Comparison of ENCODE assay signal across 13 cellular contexts in genomic region chr6:107633680-107634141, GRCh38.
A peak's percentile ranks its signal among the peaks of the same experiment; 100 is the strongest.
DNase-seq lines count a peak whose midpoint lies in the region; ATAC-seq and TF ChIP-seq lines count a peak whose summit lies in the region.
"Had no signal": no experiment of that assay in that cellular context is flagged by ENCODE, and none has a peak within 500 bp of the region (broad histone marks: within the 10 kb centered on the region; RNA-seq: fewer than 3 reads in every experiment).

No MANE protein-coding gene starts in this region.

- H3K4me1 Mint-ChIP-seq in activated CD4-positive, alpha-beta T cell treated with anti-CD3 and anti-CD28 coated beads, Interleukin-2, amount 10 ng/mL, durations not matched to agents 7 days and 5 days: peaks cover 10% of the 10 kb centered on the region
- peaks cover 0 to 18% (median 9%) of the 10 kb centered on the region in 3 donors for H3K4me1 Mint-ChIP-seq in T-cell
- H3K4me1 Mint-ChIP-seq in progenitor cell of endocrine pancreas (ENCODE audit: low read depth): peaks cover 2% of the 10 kb centered on the region

- no peak overlapping the region for H3K4me3 ChIP-seq in gastroesophageal sphincter
- H3K4me3 ChIP-seq in ascending aorta: no peak overlapping the region
- H3K4me3 ChIP-seq: A549, gastrocnemius medialis had no signal

- H3K27me3 ChIP-seq in gastroesophageal sphincter: peaks cover 17% of the 10 kb centered on the region
- no peaks in the 10 kb centered on the region for H3K27me3 ChIP-seq in ascending aorta
- H3K27me3 ChIP-seq: gastrocnemius medialis had no signal

- CTCF ChIA-PET in activated CD4-positive, alpha-beta T cell treated with anti-CD3 and anti-CD28 coated beads, Interleukin-2, amount 10 ng/mL, durations not matched to agents 7 days and 5 days (lab: Charles Lee): interaction anchor here (1.4 kb wide), 1 partner anchor 10 kb away, joined by 3 read pairs; no protein-coding TSS in a partner anchor
- CTCF ChIA-PET in T-cell (lab: Charles Lee): no interaction called here

- no peak for TF ChIP-seq EP300 in gastroesophageal sphincter (IDR thresholded peaks at IDR 0.05)

- H3K9me3 Mint-ChIP-seq in activated CD4-positive, alpha-beta T cell treated with anti-CD3 and anti-CD28 coated beads, Interleukin-2, amount 10 ng/mL, durations not matched to agents 7 days and 5 days: no peaks in the 10 kb centered on the region
- H3K9me3 Mint-ChIP-seq in T-cell (no peaks in the 10 kb centered on the region), progenitor cell of endocrine pancreas (ENCODE audit: low read depth) (no peaks in the 10 kb centered on the region)

- intact Hi-C loops in ascending aorta (cut with DNase I): no loop called here

- H3K27ac ChIP-seq in gastroesophageal sphincter (no peak overlapping the region), ascending aorta (no peak overlapping the region)
- H3K27ac ChIP-seq: A549, gastrocnemius medialis had no signal

- TF ChIP-seq CTCF in gastroesophageal sphincter (IDR thresholded peaks at IDR 0.05) (no peak), progenitor cell of endocrine pancreas (IDR thresholded peaks at IDR 0.05; ENCODE audit: unreplicated experiment) (no peak), ascending aorta (IDR thresholded peaks at IDR 0.05) (no peak)

- no peak overlapping the region for H3K27ac Mint-ChIP-seq in activated CD4-positive, alpha-beta T cell treated with anti-CD3 and anti-CD28 coated beads, Interleukin-2, amount 10 ng/mL, durations not matched to agents 7 days and 5 days
- no peak overlapping the region for H3K27ac Mint-ChIP-seq in T-cell
- H3K27ac Mint-ChIP-seq in progenitor cell of endocrine pancreas: no peak overlapping the region

- H3K36me3 ChIP-seq in gastroesophageal sphincter (peaks cover 0 to 27% of the 10 kb centered on the region in 2 donors), ascending aorta (no peaks in the 10 kb centered on the region)
- H3K36me3 ChIP-seq: gastrocnemius medialis had no signal

- ATAC-seq in T-cell (replicated peaks in 1 of 4) (no peak), gastroesophageal sphincter (peak; percentile 12), GM21447 (IDR thresholded peaks at IDR 0.05; ENCODE audit: unreplicated experiment) (no peak)
- ATAC-seq: A549, gastrocnemius medialis had no signal

- H3K4me1 ChIP-seq in gastroesophageal sphincter: peaks cover 0 to 41% (median 14%) of the 10 kb centered on the region in 3 donors
- peaks cover 3 to 11% of the 10 kb centered on the region in 2 donors for H3K4me1 ChIP-seq in ascending aorta
- H3K4me1 ChIP-seq: A549 had no signal

- 87% methylated on average over 4 of the region's 25 CpGs; no CpG with 5 or more reads in 1 of the 2 donors for WGBS in gastroesophageal sphincter (ENCODE audit: low coverage in 1 of 2), 2 donors

- DNase-seq in activated CD4-positive, alpha-beta T cell treated with anti-CD3 and anti-CD28 coated beads, Interleukin-2, amount 10 ng/mL, durations not matched to agents 7 days and 5 days: no peak
- no peak for DNase-seq in activated CD4-positive, alpha-beta T cell treated with anti-CD3 and anti-CD28 coated beads for 4 hours
- no peak for DNase-seq in T-cell
- no peak for DNase-seq in progenitor cell of endocrine pancreas (ENCODE audit: low spot score, unreplicated experiment)
- DNase-seq in NCI-H2171 (lab: John Stamatoyannopoulos, UW): no peak
- no peak for DNase-seq in ascending aorta (ENCODE audit: low spot score in 2 of 2)
- DNase-seq: gastrocnemius medialis, mesendoderm, NCI-H187 treated with DMSO at 0.1 percent for 48 hours, NCI-H524 treated with DMSO at 0.1 percent for 48 hours had no signal

- POLR2A ChIA-PET in activated CD4-positive, alpha-beta T cell treated with anti-CD3 and anti-CD28 coated beads, Interleukin-2, amount 10 ng/mL, durations not matched to agents 7 days and 5 days (lab: Charles Lee): no interaction called here
- POLR2A ChIA-PET in T-cell (lab: Charles Lee): no interaction called here

- no peak for TF ChIP-seq POLR2A in gastroesophageal sphincter (IDR thresholded peaks at IDR 0.05)

- peaks cover 75% of the 10 kb centered on the region for H3K27me3 Mint-ChIP-seq in activated CD4-positive, alpha-beta T cell treated with anti-CD3 and anti-CD28 coated beads, Interleukin-2, amount 10 ng/mL, durations not matched to agents 7 days and 5 days
- peaks cover 50 to 58% of the 10 kb centered on the region in 2 donors for H3K27me3 Mint-ChIP-seq in T-cell
- peaks cover 36% of the 10 kb centered on the region for H3K27me3 Mint-ChIP-seq in progenitor cell of endocrine pancreas

- H3K9me3 ChIP-seq in gastroesophageal sphincter: no peaks in the 10 kb centered on the region
- no peaks in the 10 kb centered on the region for H3K9me3 ChIP-seq in ascending aorta
- H3K9me3 ChIP-seq: A549, gastrocnemius medialis had no signal

- no peaks in the 10 kb centered on the region for H3K36me3 Mint-ChIP-seq in activated CD4-positive, alpha-beta T cell treated with anti-CD3 and anti-CD28 coated beads, Interleukin-2, amount 10 ng/mL, durations not matched to agents 7 days and 5 days (ENCODE audit: low read depth)
- H3K36me3 Mint-ChIP-seq in T-cell: no peaks in the 10 kb centered on the region
- peaks cover 13% of the 10 kb centered on the region for H3K36me3 Mint-ChIP-seq in progenitor cell of endocrine pancreas (ENCODE audit: insufficient read depth)

- H3K4me3 Mint-ChIP-seq in activated CD4-positive, alpha-beta T cell treated with anti-CD3 and anti-CD28 coated beads, Interleukin-2, amount 10 ng/mL, durations not matched to agents 7 days and 5 days: peak overlapping the region; percentile 12
- H3K4me3 Mint-ChIP-seq in T-cell: peak overlapping the region; percentile 45 to 66 (median 51)
- H3K4me3 Mint-ChIP-seq in progenitor cell of endocrine pancreas (ENCODE audit: low read depth): peak overlapping the region; percentile 39
